Comparison of ENCODE assay signal across 10 cellular contexts in genomic region chr5:163727028-163727427, GRCh38.
A peak's percentile ranks its signal among the peaks of the same experiment; 100 is the strongest.
DNase-seq lines count a peak whose midpoint lies in the region; ATAC-seq and TF ChIP-seq lines count a peak whose summit lies in the region.
"Had no signal": no experiment of that assay in that cellular context is flagged by ENCODE, and none has a peak within 500 bp of the region (broad histone marks: within the 10 kb centered on the region; RNA-seq: fewer than 3 reads in every experiment).

No MANE protein-coding gene starts in this region.

- no peak overlapping the region for H3K27ac ChIP-seq in osteoblast (ENCODE audit: low read depth, low read length)

- H3K36me3 ChIP-seq in osteoblast (ENCODE audit: insufficient read depth, low read length), result no peaks in the 10 kb centered on the region

- H2AFZ ChIP-seq in osteoblast (ENCODE audit: low read length), result peak overlapping the region; percentile 13

- no peaks in the 10 kb centered on the region for H4K20me1 ChIP-seq in osteoblast (ENCODE audit: insufficient read depth, low read length)

- ATAC-seq in GM19023 (IDR thresholded peaks at IDR 0.05; ENCODE audit: unreplicated experiment), result peak; percentile 91
- ATAC-seq in HG02763 (IDR thresholded peaks at IDR 0.05; ENCODE audit: unreplicated experiment), result peak; percentile 92

- DNase-seq in osteoblast (ENCODE audit: insufficient read length, low spot score, missing footprints) (no peak), GM10248 (ENCODE audit: extremely low spot score) (no peak), SKM-1 (lab: John Stamatoyannopoulos, UW; ENCODE audit: unreplicated experiment) (no peak), NCI-H1092 (lab: John Stamatoyannopoulos, UW) (no peak)
- DNase-seq in activated CD8-positive, alpha-beta memory T cell treated with anti-CD3 and anti-CD28 coated beads, Interleukin-2, amount 50 U/mL, for 48 hours, result no peak
- DNase-seq: foreskin fibroblast, NCI-H748 treated with DMSO at 0.1 percent for 48 hours had no signal

- POLR2A ChIA-PET in GM10248 (lab: Yijun Ruan, JAX), result no interaction called here

- peaks cover 4% of the 10 kb centered on the region for H3K36me3 Mint-ChIP-seq in IgD-negative memory B cell

- peak overlapping the region; percentile 1 for H3K4me2 ChIP-seq in osteoblast (ENCODE audit: insufficient read depth, low read length)

- H3K4me3 ChIP-seq in osteoblast (ENCODE audit: insufficient read depth, low read length), result no peak overlapping the region

- H3K9me3 ChIP-seq in osteoblast (ENCODE audit: low read depth, low read length), result no peaks in the 10 kb centered on the region

- peaks cover 1% of the 10 kb centered on the region for H3K27me3 Mint-ChIP-seq in IgD-negative memory B cell

- H3K4me1 ChIP-seq in osteoblast (ENCODE audit: insufficient read depth, low read length), result no peaks in the 10 kb centered on the region

- H3K4me1 Mint-ChIP-seq in IgD-negative memory B cell, result peaks cover 16 to 32% (median 28%) of the 10 kb centered on the region in 3 donors

- CTCF ChIA-PET in GM10248 (lab: Yijun Ruan, JAX), result no interaction called here

- no peak for TF ChIP-seq CTCF in osteoblast (IDR thresholded peaks at IDR 0.05; ENCODE audit: extremely low read depth, low read depth, low read length)
- TF ChIP-seq CTCF in GM10248 (IDR thresholded peaks at IDR 0.05; ENCODE audit: control extremely low read depth, extremely low read depth, low read depth, missing control alignments), result no peak

- H3K9me3 Mint-ChIP-seq in IgD-negative memory B cell, result peaks cover 0 to 3% (median 1%) of the 10 kb centered on the region in 3 donors

- peak overlapping the region; percentile 2 to 38 (median 20) for H3K27ac Mint-ChIP-seq in IgD-negative memory B cell

- H3K27me3 ChIP-seq in osteoblast (ENCODE audit: insufficient read depth, low read length), result peaks cover 2% of the 10 kb centered on the region

- H3K79me2 ChIP-seq in osteoblast (ENCODE audit: insufficient read depth, low read length), result no peaks in the 10 kb centered on the region

- H3K4me3 Mint-ChIP-seq in IgD-negative memory B cell, result peak overlapping the region; percentile 10 to 80 (median 70)
